In genomic region chr3:132838477-132838876, GRCh38 we compare ENCODE assay signal across 2 cellular contexts.
TF ChIP-seq lines count a peak whose summit lies in the region.

No MANE protein-coding gene starts in this region.

TF ChIP-seq in GM23338, 12 proteins besides CTCF, POLR2A, EP300 and RAD21:
- TF ChIP-seq ZNF462 (CRISPR knock-in tag; IDR thresholded peaks at IDR 0.05) (no peak), POLR2AphosphoS5 (IDR thresholded peaks at IDR 0.05; ENCODE audit: low read depth) (no peak), ZNF114 (CRISPR knock-in tag; IDR thresholded peaks at IDR 0.05) (no peak), NANOG (IDR thresholded peaks at IDR 0.05; ENCODE audit: borderline replicate concordance) (no peak), CREB1 (CRISPR knock-in tag; IDR thresholded peaks at IDR 0.05; ENCODE audit: low read depth) (no peak), ZNF331 (CRISPR knock-in tag; IDR thresholded peaks at IDR 0.05; ENCODE audit: low read depth) (no peak), ETS1 (IDR thresholded peaks at IDR 0.05) (no peak), JUNB (IDR thresholded peaks at IDR 0.05; ENCODE audit: unreplicated experiment) (no peak), REST (IDR thresholded peaks at IDR 0.05; ENCODE audit: unreplicated experiment) (no peak), EZH2phosphoT487 (IDR thresholded peaks at IDR 0.05; ENCODE audit: unreplicated experiment) (no peak), EZH2 (IDR thresholded peaks at IDR 0.05; ENCODE audit: low read depth, unreplicated experiment) (no peak), STAT1 (IDR thresholded peaks at IDR 0.05; ENCODE audit: unreplicated experiment) (no peak)

TF ChIP-seq in K562, 482 proteins besides CTCF, POLR2A, EP300 and RAD21 (continued from another document):
- TF ChIP-seq ZBTB40 (IDR thresholded peaks at IDR 0.05) (peak; percentile 98), ZBTB40 (CRISPR knock-in tag; IDR thresholded peaks at IDR 0.05) (peak; percentile 83), TEAD2 (tag; IDR thresholded peaks at IDR 0.05) (no peak)
